Comparison of ENCODE assay signal across 8 cellular contexts in the genomic region with DNA sequence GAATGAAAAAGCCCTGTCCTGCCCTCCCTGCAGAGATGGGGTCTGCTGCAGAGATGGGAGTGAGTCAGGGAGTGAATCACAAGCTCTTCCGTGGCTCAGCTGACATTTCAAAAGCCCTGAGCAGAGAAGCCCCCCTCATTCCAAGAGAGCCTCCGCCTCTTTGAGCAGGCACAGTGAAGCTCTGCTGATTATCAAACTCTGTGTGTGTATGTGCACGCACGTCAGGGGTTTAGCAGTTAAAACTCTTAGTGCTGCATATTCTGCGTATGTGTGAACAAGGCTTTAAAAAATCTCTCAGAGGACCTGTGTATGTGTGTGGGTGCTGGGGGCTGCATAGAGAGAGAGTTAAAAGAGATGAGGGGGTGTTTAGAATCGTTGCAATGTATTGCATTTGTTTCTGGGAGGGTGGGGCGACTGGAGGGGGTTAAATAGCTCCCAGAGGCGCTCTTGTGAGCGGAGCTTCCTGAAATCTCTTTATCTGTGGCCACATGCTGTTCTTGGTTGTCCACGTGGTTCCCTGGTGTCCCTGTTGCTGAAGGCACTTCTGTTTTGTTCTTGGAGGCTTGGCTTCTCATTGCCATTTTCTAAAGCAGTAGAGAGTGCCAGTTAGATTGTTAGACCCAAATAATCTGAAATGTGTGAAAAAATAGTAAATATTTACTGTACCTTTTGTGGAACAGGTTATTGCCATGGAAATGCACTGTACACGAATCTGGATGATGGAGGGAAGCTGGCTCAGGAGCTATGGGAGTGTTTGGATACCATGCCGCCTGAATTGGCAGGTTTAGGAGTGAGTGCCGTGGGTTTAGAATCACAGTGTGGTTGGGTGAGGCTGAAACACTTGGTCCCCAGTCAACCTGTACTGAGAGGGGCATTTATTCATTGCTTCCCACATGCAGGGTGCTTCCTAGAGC.
A peak's percentile ranks its signal among the peaks of the same experiment; 100 is the strongest.
DNase-seq lines count a peak whose midpoint lies in the region; ATAC-seq lines count a peak whose summit lies in the region.

No MANE protein-coding gene starts in this region.

- ATAC-seq in activated CD4-positive, CD25-positive, alpha-beta regulatory T cell treated with anti-CD3 and anti-CD28 coated beads, Interleukin-2, amount 50 U/mL, for 24 hours: peak; percentile 67 to 73
- ATAC-seq in GM18868 (IDR thresholded peaks at IDR 0.05; ENCODE audit: unreplicated experiment) (no peak), GM21528 (IDR thresholded peaks at IDR 0.05; ENCODE audit: low FRiP score, unreplicated experiment) (no peak)

- no peak for DNase-seq in activated CD4-positive, CD25-positive, alpha-beta regulatory T cell (lab: John Stamatoyannopoulos, UW)
- peak; percentile 75 for DNase-seq in activated CD8-positive, alpha-beta memory T cell treated with anti-CD3 and anti-CD28 coated beads for 24 hours
- peak in 29 of 51 donors; percentile 4 to 75 (median 29) for DNase-seq in hypothalamus (lab: John Stamatoyannopoulos, UW)
- peak; percentile 62 for DNase-seq in stimulated activated CD8-positive, alpha-beta memory T cell treated with anti-CD3 and anti-CD28 coated beads, Interleukin-4, amount 100 ng/mL, for 48 hours
- DNase-seq in dermis blood vessel endothelial cell: no peak

Comparison
In these comparisons a context has a peak if more than half of its experiments do, and no peak if none do; other contexts are left out.
1. ATAC-seq: peak in activated CD4-positive, CD25-positive, alpha-beta regulatory T cell treated with anti-CD3 and anti-CD28 coated beads, Interleukin-2, amount 50 U/mL, for 24 hours (2 of 2); none in GM18868 (single experiment) and GM21528 (single experiment).
2. DNase-seq: peak in activated CD8-positive, alpha-beta memory T cell treated with anti-CD3 and anti-CD28 coated beads for 24 hours (single experiment), hypothalamus (29 of 51) and stimulated activated CD8-positive, alpha-beta memory T cell treated with anti-CD3 and anti-CD28 coated beads, Interleukin-4, amount 100 ng/mL, for 48 hours (single experiment); none in activated CD4-positive, CD25-positive, alpha-beta regulatory T cell (0 of 4) and dermis blood vessel endothelial cell (single experiment).